Comparison of ENCODE assay signal across 18 cellular contexts in the genomic region with DNA sequence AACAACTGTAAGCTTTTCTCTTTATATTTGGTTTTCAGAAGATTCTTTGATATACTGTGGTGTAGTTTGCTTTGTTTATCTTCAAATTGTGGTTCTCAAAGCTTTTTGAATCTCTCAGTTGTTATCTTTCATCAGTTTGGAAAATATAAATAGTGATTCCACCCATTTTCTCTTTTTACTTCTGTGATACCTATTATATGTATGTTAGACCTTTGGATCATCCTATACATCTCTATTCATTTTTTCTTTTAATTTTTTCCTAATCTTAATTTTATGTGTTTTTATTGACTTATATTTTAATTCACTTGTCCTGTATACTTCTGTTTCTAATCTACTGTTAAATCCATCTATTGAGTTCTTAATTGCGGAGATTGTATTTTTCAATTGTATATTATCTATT.
"Had no signal": no experiment of that assay in that cellular context is flagged by ENCODE, and none has a peak within 500 bp of the region (broad histone marks: within the 10 kb centered on the region; RNA-seq: fewer than 3 reads in every experiment).

No MANE protein-coding gene starts in this region.

- FAIRE-seq: endothelial cell of umbilical vein, keratinocyte had no signal

- H3K4me3 ChIP-seq: coronary artery, dorsolateral prefrontal cortex, esophagus muscularis mucosa, gastroesophageal sphincter, heart left ventricle, left lung, lower lobe of right lung had no signal

- ATAC-seq: foreskin keratinocyte, gastroesophageal sphincter, heart left ventricle, left cardiac atrium, left lung, left ventricle myocardium superior, lower lobe of right lung had no signal

- H3K27me3 ChIP-seq: esophagus muscularis mucosa, foreskin keratinocyte, gastroesophageal sphincter, heart left ventricle, left lung had no signal

- H3K36me3 ChIP-seq: esophagus muscularis mucosa, gastroesophageal sphincter, heart left ventricle, left lung, lower lobe of right lung had no signal

- H3K9me3 ChIP-seq: lower lobe of right lung had no signal

- H3K27ac ChIP-seq: coronary artery, dorsolateral prefrontal cortex, esophagus muscularis mucosa, foreskin keratinocyte, gastroesophageal sphincter, heart left ventricle, left lung, lower lobe of right lung had no signal

- DNase-seq: dermis blood vessel endothelial cell; dorsolateral prefrontal cortex; effector CD4-positive, alpha-beta T cell; effector memory CD4-positive, alpha-beta T cell; foreskin keratinocyte; heart left ventricle; hippocampal formation; left cardiac atrium; left lung; left ventricle myocardium superior; lower lobe of right lung; mesendoderm; midbrain had no signal

- H3K4me1 ChIP-seq: foreskin keratinocyte, gastroesophageal sphincter, left lung, lower lobe of right lung had no signal
